In the genomic region with DNA sequence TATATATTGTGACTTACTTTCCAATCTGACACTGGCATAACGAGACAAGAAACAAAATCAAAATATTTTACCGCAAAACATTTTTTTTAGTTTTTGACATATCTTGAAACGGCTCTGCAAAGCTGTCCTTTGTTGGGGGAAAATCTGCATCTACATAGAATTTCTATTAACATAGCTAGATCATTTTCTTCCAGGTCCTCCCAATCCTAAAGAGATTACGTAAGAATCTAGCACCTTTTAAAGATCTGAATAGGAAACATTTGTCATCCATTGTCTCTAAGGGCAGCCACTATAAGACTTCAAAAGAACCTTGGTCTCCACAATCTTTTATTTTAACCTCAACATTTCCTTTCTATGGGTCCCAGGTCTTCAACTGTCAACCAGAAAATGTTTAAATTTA, we compare ENCODE assay signal across 14 cellular contexts. TPM values are rescaled to one million over a fixed set of nuclear protein-coding genes. Genes with fewer than 3 reads are reported as not detected.
DNase-seq lines count a peak whose midpoint lies in the region; ATAC-seq and TF ChIP-seq lines count a peak whose summit lies in the region.
"Had no signal": no experiment of that assay in that cellular context is flagged by ENCODE, and none has a peak within 500 bp of the region (broad histone marks: within the 10 kb centered on the region; RNA-seq: fewer than 3 reads in every experiment).

No MANE protein-coding gene starts in this region.

- H3K9ac ChIP-seq in SU-DHL-6 (ENCODE audit: low read length) = no peak overlapping the region
- H3K9ac ChIP-seq in iPS-20b (ENCODE audit: low read depth, low read length) = no peak overlapping the region
- H3K9ac ChIP-seq in mesenchymal stem cell (ENCODE audit: low read length) = no peak overlapping the region

- no peak overlapping the region for H2BK5ac ChIP-seq in mesenchymal stem cell (ENCODE audit: low read depth, low read length, poor library complexity, severe bottlenecking)

- no peak overlapping the region for H3K27ac Mint-ChIP-seq in activated naive CD4-positive, alpha-beta T cell treated with anti-CD3 and anti-CD28 coated beads, Interleukin-2, amount 50 U/mL, for 24 hours
- H3K27ac Mint-ChIP-seq in activated naive CD4-positive, alpha-beta T cell treated with anti-CD3 and anti-CD28 coated beads, Interleukin-2, amount 50 U/mL, for 72 hours = peak overlapping the region in 1 of 2 donors; percentile 96
- peak overlapping the region; percentile 97 for H3K27ac Mint-ChIP-seq in stimulated activated naive B cell treated with anti-CD40 and anti-IgM and Interleukin-4, amounts not matched to agents 10 μg/mL and 1 μg/mL and 100 μg/mL, for 72 hours

- H3K4ac ChIP-seq in mesenchymal stem cell (ENCODE audit: low read depth in 1 of 2, low read length in 2 of 2) = no peak overlapping the region

- no peak for DNase-seq in activated naive CD4-positive, alpha-beta T cell treated with anti-CD3 and anti-CD28 coated beads, Interleukin-2, amount 50 U/mL, for 72 hours (ENCODE audit: low spot score in 2 of 2)
- no peak for DNase-seq in stimulated activated naive B cell treated with anti-CD40 and anti-IgM and Interleukin-4, amounts not matched to agents 10 μg/mL and 1 μg/mL and 100 μg/mL, for 72 hours
- DNase-seq in stimulated activated CD4-positive, alpha-beta T cell treated with anti-CD3 and anti-CD28 coated beads, Interleukin-2, amount 100 ng/mL, for 48 hours = no peak
- DNase-seq in mesenchymal stem cell (no peak), SW 1271 (lab: John Stamatoyannopoulos, UW) (no peak)
- DNase-seq: ACHN, dermis blood vessel endothelial cell, NCI-H1417, NCI-H446, WERI-Rb-1 had no signal

- no peak overlapping the region for H2BK12ac ChIP-seq in mesenchymal stem cell (ENCODE audit: low read length in 2 of 2)

- H2BK120ac ChIP-seq in mesenchymal stem cell (ENCODE audit: low read depth, low read length) = no peak overlapping the region

- H3F3A ChIP-seq in SU-DHL-6 (ENCODE audit: insufficient read depth) = no peaks in the 10 kb centered on the region

- peak overlapping the region; percentile 78 for H3K4me2 ChIP-seq in SU-DHL-6 (ENCODE audit: low read depth, low read length, poor library complexity, severe bottlenecking)
- no peak overlapping the region for H3K4me2 ChIP-seq in mesenchymal stem cell (ENCODE audit: low read length, poor library complexity, severe bottlenecking)

- H3K4me3 ChIP-seq in SU-DHL-6 (ENCODE audit: insufficient read depth, low read length, poor library complexity, severe bottlenecking) (no peak overlapping the region), iPS-20b (ENCODE audit: low read length) (peak overlapping the region; percentile 95; the same call in 1 of the 2 replicates), mesenchymal stem cell (ENCODE audit: insufficient read depth in 1 of 2, low read depth in 1 of 2, low read length in 2 of 2) (no peak overlapping the region)

- H3K79me1 ChIP-seq in mesenchymal stem cell (replicated peaks; ENCODE audit: low read length, poor library complexity, severe bottlenecking) = peaks cover 9% of the 10 kb centered on the region

- no peaks in the 10 kb centered on the region for H3K27me3 ChIP-seq in SU-DHL-6 (ENCODE audit: low read length)
- no peaks in the 10 kb centered on the region for H3K27me3 ChIP-seq in iPS-20b (ENCODE audit: insufficient read depth, low read length)
- no peaks in the 10 kb centered on the region for H3K27me3 ChIP-seq in mesenchymal stem cell (ENCODE audit: control insufficient read depth in 1 of 2, insufficient read depth in 1 of 2, low read length in 2 of 2)

- H3K36me3 ChIP-seq in SU-DHL-6 (ENCODE audit: low read length) (no peaks in the 10 kb centered on the region), iPS-20b (ENCODE audit: insufficient read depth, low read depth, low read length) (no peaks in the 10 kb centered on the region; the same call in 1 of the 2 replicates), mesenchymal stem cell (ENCODE audit: control insufficient read depth in 1 of 2, insufficient read depth in 2 of 2, low read depth in 1 of 2, low read length in 2 of 2) (peaks cover 0 to 6% of the 10 kb centered on the region in 2 experiments)
- H3K36me3 ChIP-seq: WERI-Rb-1 had no signal

- H3K4me3 Mint-ChIP-seq in activated naive CD4-positive, alpha-beta T cell treated with anti-CD3 and anti-CD28 coated beads, Interleukin-2, amount 50 U/mL, for 24 hours = peak overlapping the region; percentile 33
- peak overlapping the region in 1 of 2 donors; percentile 92 for H3K4me3 Mint-ChIP-seq in stimulated activated naive B cell treated with anti-CD40 and anti-IgM and Interleukin-4, amounts not matched to agents 10 μg/mL and 1 μg/mL and 100 μg/mL, for 72 hours

- H3K4me1 ChIP-seq in iPS-20b (ENCODE audit: insufficient read depth, low read length) (peaks cover 10% of the 10 kb centered on the region; the same call in 1 of the 2 replicates), mesenchymal stem cell (ENCODE audit: control insufficient read depth, insufficient read depth, low read depth, low read length) (peaks cover 2% of the 10 kb centered on the region)

- no peak for ATAC-seq in activated naive CD4-positive, alpha-beta T cell treated with anti-CD3 and anti-CD28 coated beads, Interleukin-2, amount 50 U/mL, for 72 hours
- ATAC-seq in stimulated activated naive B cell treated with anti-CD40 and anti-IgM and Interleukin-4, amounts not matched to agents 10 μg/mL and 1 μg/mL and 100 μg/mL, for 72 hours (replicated peaks) = no peak

- H3K27ac ChIP-seq in SU-DHL-6 (ENCODE audit: low read depth, low read length) (no peak overlapping the region), iPS-20b (ENCODE audit: low read length) (no peak overlapping the region), mesenchymal stem cell (ENCODE audit: low read length, poor library complexity, severe bottlenecking) (no peak overlapping the region)

- H3K14ac ChIP-seq in mesenchymal stem cell (ENCODE audit: low read length in 2 of 2) = no peak overlapping the region

- peaks cover 44% of the 10 kb centered on the region for H3K4me1 Mint-ChIP-seq in activated naive CD4-positive, alpha-beta T cell treated with anti-CD3 and anti-CD28 coated beads, Interleukin-2, amount 50 U/mL, for 24 hours
- peaks cover 9 to 28% of the 10 kb centered on the region in 2 donors for H3K4me1 Mint-ChIP-seq in stimulated activated naive B cell treated with anti-CD40 and anti-IgM and Interleukin-4, amounts not matched to agents 10 μg/mL and 1 μg/mL and 100 μg/mL, for 72 hours

- no peak for TF ChIP-seq CTCF in SU-DHL-6 (IDR thresholded peaks at IDR 0.05; ENCODE audit: insufficient read depth, low read length, poor library complexity, severe bottlenecking)

- no peak overlapping the region for H4K8ac ChIP-seq in mesenchymal stem cell (ENCODE audit: low read length)

- H3K9me3 ChIP-seq in SU-DHL-6 (ENCODE audit: insufficient read depth, low read length) (no peaks in the 10 kb centered on the region), iPS-20b (ENCODE audit: insufficient read depth, low read depth, low read length) (peaks cover 10% of the 10 kb centered on the region; the same call in 1 of the 2 replicates), mesenchymal stem cell (ENCODE audit: control insufficient read depth, low read length) (no peaks in the 10 kb centered on the region)

- no peak overlapping the region for H2BK15ac ChIP-seq in mesenchymal stem cell (ENCODE audit: low read depth, poor library complexity, severe bottlenecking)

- H2AFZ ChIP-seq in SU-DHL-6 (ENCODE audit: low read depth, low read length, severe bottlenecking) (no peak overlapping the region), mesenchymal stem cell (ENCODE audit: low read depth, low read length) (no peak overlapping the region)

- no peak overlapping the region for H3K18ac ChIP-seq in mesenchymal stem cell (ENCODE audit: low read depth in 1 of 2, low read length in 2 of 2)

- no peaks in the 10 kb centered on the region for H3K9me3 Mint-ChIP-seq in activated naive CD4-positive, alpha-beta T cell treated with anti-CD3 and anti-CD28 coated beads, Interleukin-2, amount 50 U/mL, for 24 hours
- peaks cover 3 to 9% of the 10 kb centered on the region in 2 donors for H3K9me3 Mint-ChIP-seq in activated naive CD4-positive, alpha-beta T cell treated with anti-CD3 and anti-CD28 coated beads, Interleukin-2, amount 50 U/mL, for 72 hours
- H3K9me3 Mint-ChIP-seq in stimulated activated naive B cell treated with anti-CD40 and anti-IgM and Interleukin-4, amounts not matched to agents 10 μg/mL and 1 μg/mL and 100 μg/mL, for 72 hours = peaks cover 6 to 9% of the 10 kb centered on the region in 2 donors

- peaks cover 37% of the 10 kb centered on the region for H3K79me2 ChIP-seq in SU-DHL-6 (ENCODE audit: insufficient read depth, low read length)

- H4K91ac ChIP-seq in mesenchymal stem cell (ENCODE audit: low read length) = no peak overlapping the region

- H3K36me3 Mint-ChIP-seq in activated naive CD4-positive, alpha-beta T cell treated with anti-CD3 and anti-CD28 coated beads, Interleukin-2, amount 50 U/mL, for 24 hours = peaks cover 3% of the 10 kb centered on the region
- peaks cover 16 to 18% of the 10 kb centered on the region in 2 donors for H3K36me3 Mint-ChIP-seq in activated naive CD4-positive, alpha-beta T cell treated with anti-CD3 and anti-CD28 coated beads, Interleukin-2, amount 50 U/mL, for 72 hours
- H3K36me3 Mint-ChIP-seq in stimulated activated naive B cell treated with anti-CD40 and anti-IgM and Interleukin-4, amounts not matched to agents 10 μg/mL and 1 μg/mL and 100 μg/mL, for 72 hours = peaks cover 17% of the 10 kb centered on the region in 2 donors

- H3K27me3 Mint-ChIP-seq in activated naive CD4-positive, alpha-beta T cell treated with anti-CD3 and anti-CD28 coated beads, Interleukin-2, amount 50 U/mL, for 24 hours = no peaks in the 10 kb centered on the region
- peaks cover 6 to 7% of the 10 kb centered on the region in 2 donors for H3K27me3 Mint-ChIP-seq in stimulated activated naive B cell treated with anti-CD40 and anti-IgM and Interleukin-4, amounts not matched to agents 10 μg/mL and 1 μg/mL and 100 μg/mL, for 72 hours

- H2AK5ac ChIP-seq in mesenchymal stem cell (ENCODE audit: low read length, severe bottlenecking) = no peak overlapping the region

- no peaks in the 10 kb centered on the region for H3K9me2 ChIP-seq in SU-DHL-6 (replicated peaks; ENCODE audit: insufficient read depth, low read length)

- H4K20me1 ChIP-seq in SU-DHL-6 (ENCODE audit: low read depth, low read length) = no peaks in the 10 kb centered on the region

- WGBS in mesenchymal stem cell = 96% methylated on average over 4 of the region's 4 CpGs

- H3K23ac ChIP-seq in mesenchymal stem cell (ENCODE audit: low read length in 2 of 2) = no peak overlapping the region

RNA-seq across cellular contexts. Expression of gene MFF, which starts 1.2 kb away (rescaled TPM):
- total RNA-seq in activated naive CD4-positive, alpha-beta T cell treated with anti-CD3 and anti-CD28 coated beads, Interleukin-2, amount 50 U/mL, for 72 hours = 10 to 100 TPM; 60.1 to 88.1 TPM
- 80.3 TPM for polyA plus RNA-seq in mesenchymal stem cell (2013, experiment 1 of 2)
- 80.6 TPM for polyA plus RNA-seq in mesenchymal stem cell (2013, experiment 2 of 2)

RNA-seq across cellular contexts. Expression of gene TM4SF20, which starts 55.3 kb away (rescaled TPM):
- total RNA-seq in activated naive CD4-positive, alpha-beta T cell treated with anti-CD3 and anti-CD28 coated beads, Interleukin-2, amount 50 U/mL, for 72 hours = not detected
- not detected for polyA plus RNA-seq in mesenchymal stem cell (2013, experiment 1 of 2)
- not detected for polyA plus RNA-seq in mesenchymal stem cell (2013, experiment 2 of 2)
- total RNA-seq: dermis blood vessel endothelial cell, left lobe of liver had no signal
